In genomic region chr6:46407785-46408530, GRCh38 we compare ENCODE assay signal across 21 cellular contexts.
DNase-seq lines count a peak whose midpoint lies in the region; ATAC-seq and TF ChIP-seq lines count a peak whose summit lies in the region.
"Had no signal": no experiment of that assay in that cellular context is flagged by ENCODE, and none has a peak within 500 bp of the region (broad histone marks: within the 10 kb centered on the region; RNA-seq: fewer than 3 reads in every experiment).

No MANE protein-coding gene starts in this region.

- no peaks in the 10 kb centered on the region for H3K4me1 ChIP-seq in endodermal cell (ENCODE audit: control insufficient read depth, insufficient read depth, low read length)
- H3K4me1 ChIP-seq in adrenal gland (replicated peaks in 1 of 2) = peaks cover 0 to 22% of the 10 kb centered on the region in 2 donors
- H3K4me1 ChIP-seq: HAP-1 had no signal

- H3K36me3 Mint-ChIP-seq in nephron (ENCODE audit: low read depth) = no peaks in the 10 kb centered on the region
- no peaks in the 10 kb centered on the region for H3K36me3 Mint-ChIP-seq in activated naive CD4-positive, alpha-beta T cell treated with anti-CD3 and anti-CD28 coated beads, Interleukin-2, amount 50 U/mL, for 72 hours
- H3K36me3 Mint-ChIP-seq in endodermal cell (ENCODE audit: low read depth) = peaks cover 6% of the 10 kb centered on the region
- H3K36me3 Mint-ChIP-seq: CD8-positive, alpha-beta memory T cell; natural killer cell; stimulated activated memory B cell treated with anti-CD40 and anti-IgM and Interleukin-4, amounts not matched to agents 10 μg/mL and 1 μg/mL and 100 μg/mL, for 72 hours; WTC11 had no signal

- H3K27me3 ChIP-seq in endodermal cell (ENCODE audit: control insufficient read depth, insufficient read depth, low read length, poor library complexity, severe bottlenecking) (no peaks in the 10 kb centered on the region), adrenal gland (no peaks in the 10 kb centered on the region)
- H3K27me3 ChIP-seq: upper lobe of left lung had no signal

- no peak for ATAC-seq in activated naive CD4-positive, alpha-beta T cell treated with anti-CD3 and anti-CD28 coated beads, Interleukin-2, amount 50 U/mL, for 72 hours
- ATAC-seq: activated CD8-positive, alpha-beta T cell treated with anti-CD3 and anti-CD28 coated beads for 36 hours; natural killer cell; stimulated activated memory B cell treated with anti-CD40 and anti-IgM and Interleukin-4, amounts not matched to agents 10 μg/mL and 1 μg/mL and 100 μg/mL, for 72 hours; WTC11 had no signal

- intact Hi-C loops in adrenal gland (cut with DNase I) = loop anchor here (5.0 to 10.0 kb wide), 3 partner anchors 93 to 321 kb away; no protein-coding TSS in a partner anchor

- H3K27ac ChIP-seq in endodermal cell (ENCODE audit: low read depth, low read length) (no peak overlapping the region), adrenal gland (peak overlapping the region in 1 of 5 donors; percentile 41)

- H3K9ac ChIP-seq in endodermal cell (ENCODE audit: extremely low read depth, low read length, poor library complexity, severe bottlenecking) = no peak overlapping the region

- DNase-seq in AG10803 (ENCODE audit: low read depth) (peak; percentile 20), NCI-H2171 (lab: John Stamatoyannopoulos, UW) (peak; percentile 68), fibroblast of mammary gland (ENCODE audit: low read depth) (peak; percentile 10), endodermal cell (no peak), adrenal gland (no peak), NOMO-1 (lab: John Stamatoyannopoulos, UW; ENCODE audit: unreplicated experiment in 2 of 2) (no peak)
- no peak for DNase-seq in activated naive CD4-positive, alpha-beta T cell treated with anti-CD3 and anti-CD28 coated beads, Interleukin-2, amount 50 U/mL, for 72 hours (ENCODE audit: low spot score in 2 of 2)
- DNase-seq: ACHN; activated CD8-positive, alpha-beta T cell treated with anti-CD3 and anti-CD28 coated beads for 36 hours; CD8-positive, alpha-beta memory T cell; central memory CD4-positive, alpha-beta T cell; KBM-7; natural killer cell; NCI-H2081 treated with DMSO at 0.1 percent for 48 hours; SHP77; T-helper 2 cell had no signal

- WGBS in endodermal cell (ENCODE audit: insufficient coverage in 1 of 2, insufficient read length in 1 of 2), 2 experiments = 91% methylated on average over 11 to 13 of the region's 13 CpGs
- 47 to 65% (median 57%) methylated on average over 8 to 13 of the region's 13 CpGs for WGBS in adrenal gland, 4 donors

- no peaks in the 10 kb centered on the region for H3K9me3 ChIP-seq in endodermal cell (ENCODE audit: control insufficient read depth, low read length)
- no peaks in the 10 kb centered on the region for H3K9me3 ChIP-seq in adrenal gland (replicated peaks in 1 of 3)
- H3K9me3 ChIP-seq: HAP-1, upper lobe of left lung had no signal

- TF ChIP-seq CTCF in AG10803 (conservative IDR thresholded peaks at IDR 0.05; ENCODE audit: low read length) = no peak
- TF ChIP-seq CTCF in fibroblast of mammary gland (conservative IDR thresholded peaks at IDR 0.05; ENCODE audit: control insufficient read depth, insufficient read depth, low read depth, low read length) = no peak
- no peak for TF ChIP-seq CTCF in nephron (IDR thresholded peaks at IDR 0.05; ENCODE audit: unreplicated experiment in 3 of 3)
- no peak for TF ChIP-seq CTCF in endodermal cell (conservative IDR thresholded peaks at IDR 0.05)
- TF ChIP-seq CTCF in adrenal gland (IDR thresholded peaks at IDR 0.05) = no peak

- H3K27me3 Mint-ChIP-seq in nephron (ENCODE audit: low read depth) (peaks cover 4% of the 10 kb centered on the region), endodermal cell (ENCODE audit: insufficient read depth) (no peaks in the 10 kb centered on the region)
- H3K27me3 Mint-ChIP-seq: stimulated activated memory B cell treated with anti-CD40 and anti-IgM and Interleukin-4, amounts not matched to agents 10 μg/mL and 1 μg/mL and 100 μg/mL, for 72 hours had no signal

- H3K4me3 Mint-ChIP-seq in nephron (no peak overlapping the region), endodermal cell (no peak overlapping the region)
- H3K4me3 Mint-ChIP-seq: activated CD8-positive, alpha-beta T cell treated with anti-CD3 and anti-CD28 coated beads for 36 hours; CD8-positive, alpha-beta memory T cell; natural killer cell; stimulated activated memory B cell treated with anti-CD40 and anti-IgM and Interleukin-4, amounts not matched to agents 10 μg/mL and 1 μg/mL and 100 μg/mL, for 72 hours; WTC11 had no signal

- H3K4me3 ChIP-seq in AG10803 (ENCODE audit: low read length) (no peak overlapping the region), fibroblast of mammary gland (ENCODE audit: control insufficient read depth, low read depth, low read length) (no peak overlapping the region), endodermal cell (ENCODE audit: low read length) (no peak overlapping the region), adrenal gland (no peak overlapping the region)
- H3K4me3 ChIP-seq: HAP-1, upper lobe of left lung had no signal

- H3K9me3 Mint-ChIP-seq in nephron (no peaks in the 10 kb centered on the region), endodermal cell (no peaks in the 10 kb centered on the region)
- no peaks in the 10 kb centered on the region for H3K9me3 Mint-ChIP-seq in activated naive CD4-positive, alpha-beta T cell treated with anti-CD3 and anti-CD28 coated beads, Interleukin-2, amount 50 U/mL, for 72 hours
- H3K9me3 Mint-ChIP-seq: activated CD8-positive, alpha-beta T cell treated with anti-CD3 and anti-CD28 coated beads for 36 hours; CD8-positive, alpha-beta memory T cell; natural killer cell; stimulated activated memory B cell treated with anti-CD40 and anti-IgM and Interleukin-4, amounts not matched to agents 10 μg/mL and 1 μg/mL and 100 μg/mL, for 72 hours had no signal

- H3K36me3 ChIP-seq in endodermal cell (ENCODE audit: control insufficient read depth, insufficient read depth, low read length) (no peaks in the 10 kb centered on the region), adrenal gland (replicated peaks in 1 of 2) (no peaks in the 10 kb centered on the region)
- H3K36me3 ChIP-seq: HAP-1, upper lobe of left lung had no signal

- H3K4me1 Mint-ChIP-seq in nephron = peaks cover 10% of the 10 kb centered on the region
- no peaks in the 10 kb centered on the region for H3K4me1 Mint-ChIP-seq in endodermal cell
- H3K4me1 Mint-ChIP-seq: CD8-positive, alpha-beta memory T cell; natural killer cell; stimulated activated memory B cell treated with anti-CD40 and anti-IgM and Interleukin-4, amounts not matched to agents 10 μg/mL and 1 μg/mL and 100 μg/mL, for 72 hours; WTC11 had no signal

- H3K27ac Mint-ChIP-seq in nephron (peak overlapping the region in 2 of 3 experiments; percentile 59 to 73), endodermal cell (no peak overlapping the region)
- H3K27ac Mint-ChIP-seq in activated naive CD4-positive, alpha-beta T cell treated with anti-CD3 and anti-CD28 coated beads, Interleukin-2, amount 50 U/mL, for 72 hours = no peak overlapping the region
- H3K27ac Mint-ChIP-seq: activated CD8-positive, alpha-beta T cell treated with anti-CD3 and anti-CD28 coated beads for 36 hours; CD8-positive, alpha-beta memory T cell; natural killer cell; stimulated activated memory B cell treated with anti-CD40 and anti-IgM and Interleukin-4, amounts not matched to agents 10 μg/mL and 1 μg/mL and 100 μg/mL, for 72 hours; WTC11 had no signal

- TF ChIP-seq POLR2A in adrenal gland (IDR thresholded peaks at IDR 0.05) = no peak

Comparison
In these comparisons a context has a peak if more than half of its experiments do, and no peak if none do; other contexts are left out.
1. DNase-seq: peak in AG10803 (single experiment), NCI-H2171 (single experiment) and fibroblast of mammary gland (single experiment); none in activated naive CD4-positive, alpha-beta T cell treated with anti-CD3 and anti-CD28 coated beads, Interleukin-2, amount 50 U/mL, for 72 hours (0 of 2), endodermal cell (single experiment), adrenal gland (0 of 7) and NOMO-1 (0 of 2).
2. H3K27ac Mint-ChIP-seq: peak in nephron (2 of 3); none in activated naive CD4-positive, alpha-beta T cell treated with anti-CD3 and anti-CD28 coated beads, Interleukin-2, amount 50 U/mL, for 72 hours (0 of 2) and endodermal cell (single experiment).